Comparison of ENCODE assay signal across 8 cellular contexts in genomic region chr9:38018964-38019602, GRCh38. TPM values are rescaled to one million over a fixed set of nuclear protein-coding genes. Genes with fewer than 3 reads are reported as not detected.
A peak's percentile ranks its signal among the peaks of the same experiment; 100 is the strongest.
DNase-seq lines count a peak whose midpoint lies in the region; ATAC-seq and TF ChIP-seq lines count a peak whose summit lies in the region.

No MANE protein-coding gene starts in this region.

- CTCF ChIA-PET in GM10248 (lab: Yijun Ruan, JAX) = interaction anchor here (1.1 kb wide), 1 partner anchor 49 kb away, joined by 3 read pairs; no protein-coding TSS in a partner anchor

- POLR2A ChIA-PET in GM10248 (lab: Yijun Ruan, JAX) = no interaction called here

- H3K27ac ChIP-seq in dorsolateral prefrontal cortex (peak overlapping the region in 58 of 59 donors; percentile 41 to 93 (median 82)), muscle layer of colon (ENCODE audit: low read depth, low read length) (peak overlapping the region; percentile 82)

- H3K36me3 ChIP-seq in BE2C = peaks cover 9% of the 10 kb centered on the region; the same call in 1 of the 2 replicates
- H3K36me3 ChIP-seq in muscle layer of colon (ENCODE audit: insufficient read depth, low read length) = no peaks in the 10 kb centered on the region

- H3K4me1 ChIP-seq in BE2C = peaks cover 49% of the 10 kb centered on the region
- H3K4me1 ChIP-seq in muscle layer of colon (ENCODE audit: insufficient read depth, low read length) = peaks cover 69% of the 10 kb centered on the region

- ATAC-seq in GM21423 (IDR thresholded peaks at IDR 0.05; ENCODE audit: unreplicated experiment) = no peak
- no peak for ATAC-seq in GM18861 (IDR thresholded peaks at IDR 0.05; ENCODE audit: unreplicated experiment)

- H3K9ac ChIP-seq in muscle layer of colon (ENCODE audit: low read length) = no peak overlapping the region

- intact Hi-C loops in dorsolateral prefrontal cortex (cut with DNase I) = loop anchor here (5.0 kb wide), 2 partner anchors 33 to 102 kb away; no protein-coding TSS in a partner anchor

- TF ChIP-seq CTCF in BE2C (IDR thresholded peaks at IDR 0.05; ENCODE audit: low read depth, low read length) = no peak
- peak in 1 of 56 donors; percentile 25 for TF ChIP-seq CTCF in dorsolateral prefrontal cortex (IDR thresholded peaks at IDR 0.05 in 54 of 56, conservative IDR thresholded peaks at IDR 0.05 in 2 of 56; ENCODE audit: low read depth in 1 of 56, partially characterized antibody in 56 of 56)
- TF ChIP-seq CTCF in GM10248 (IDR thresholded peaks at IDR 0.05; ENCODE audit: control extremely low read depth, extremely low read depth, low read depth, missing control alignments) = no peak

- H3K4me3 ChIP-seq in BE2C (ENCODE audit: low read depth, low read length) (no peak overlapping the region), dorsolateral prefrontal cortex (peak overlapping the region in 3 of 59 donors; percentile 5 to 12 (median 8)), muscle layer of colon (ENCODE audit: low read depth in 1 of 2, low read length in 2 of 2) (no peak overlapping the region)

- H3K27me3 ChIP-seq in BE2C = no peaks in the 10 kb centered on the region
- no peaks in the 10 kb centered on the region for H3K27me3 ChIP-seq in dorsolateral prefrontal cortex
- no peaks in the 10 kb centered on the region for H3K27me3 ChIP-seq in muscle layer of colon (ENCODE audit: control insufficient read depth in 1 of 2, insufficient read depth in 2 of 2, low read length in 2 of 2)

- no peaks in the 10 kb centered on the region for H3K9me3 ChIP-seq in BE2C
- H3K9me3 ChIP-seq in muscle layer of colon (ENCODE audit: low read length) = no peaks in the 10 kb centered on the region

- DNase-seq in BE2C (peak; percentile 28), NCI-H2196 (lab: John Stamatoyannopoulos, UW; ENCODE audit: unreplicated experiment) (peak; percentile 41), dorsolateral prefrontal cortex (peak in 8 of 10 donors; percentile 57 to 81 (median 68)), T-helper 1 cell (no peak), GM10248 (ENCODE audit: extremely low spot score) (no peak)

RNA-seq across cellular contexts. Expression of gene SHB, which starts 49.9 kb away (rescaled TPM):
- polyA plus RNA-seq in BE2C (2012; ENCODE audit: insufficient read depth, insufficient read length, low read depth) = 9.1 TPM
- 10 to 100 TPM in 104 of 120 experiments, 1 to 10 TPM in 16; 6.0 to 49.5 (median 17.2) TPM for total RNA-seq in dorsolateral prefrontal cortex

Comparison
In these comparisons a context has a peak if more than half of its experiments do, and no peak if none do; other contexts are left out.
1. DNase-seq: peak in BE2C (single experiment), NCI-H2196 (single experiment) and dorsolateral prefrontal cortex (8 of 10); none in T-helper 1 cell (0 of 5) and GM10248 (single experiment).